ENCODE assay signal across 9 cellular contexts in the genomic region with DNA sequence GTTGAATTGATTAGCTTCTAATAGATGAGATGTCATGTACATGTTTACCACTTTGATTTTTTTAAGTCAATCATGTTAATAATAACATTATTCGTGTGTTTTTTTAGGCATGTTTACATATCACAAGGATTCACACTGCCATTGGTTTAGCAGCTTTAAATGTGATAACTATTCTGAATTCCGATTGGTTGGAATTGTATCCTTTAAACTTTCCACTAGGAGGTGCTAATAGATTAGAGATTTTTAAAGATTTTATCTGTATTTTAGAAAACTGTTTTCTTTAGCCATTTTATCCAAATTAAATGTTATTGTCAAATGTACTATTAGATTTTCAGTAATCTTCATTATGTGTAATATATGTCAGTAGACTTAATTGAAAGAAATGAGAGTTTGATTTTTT.
DNase-seq lines count a peak whose midpoint lies in the region; ATAC-seq and TF ChIP-seq lines count a peak whose summit lies in the region.
"Had no signal": no experiment of that assay in that cellular context is flagged by ENCODE, and none has a peak within 500 bp of the region (broad histone marks: within the 10 kb centered on the region; RNA-seq: fewer than 3 reads in every experiment).

No MANE protein-coding gene starts in this region.

- H3K27ac ChIP-seq in tibial nerve: no peak overlapping the region

- TF ChIP-seq POLR2A in tibial nerve (IDR thresholded peaks at IDR 0.05): no peak

- no peaks in the 10 kb centered on the region for H3K4me1 ChIP-seq in tibial nerve

- no peak for TF ChIP-seq EP300 in tibial nerve (IDR thresholded peaks at IDR 0.05)

- in situ Hi-C loops in SK-MEL-5 (cut with HindIII; ENCODE audit: low pct_unique_long_range_greater_than_20kb, low sequenced_read_pairs): no loop called here

- H3K4me3 Mint-ChIP-seq in activated T-helper 2 cell treated with anti-CD3 and anti-CD28 coated beads, Interferon-gamma antibody, Interleukin-2, Interleukin-4, amounts not matched to agents 10 μg/mL and 5 μg/mL and 100 μg/mL, durations not matched to agents 14 hours and 24 hours and 36 hours (ENCODE audit: low read depth): no peak overlapping the region
- H3K4me3 Mint-ChIP-seq: stimulated activated naive CD8-positive, alpha-beta T cell treated with anti-CD3 and anti-CD28 coated beads, Interleukin-15, Interleukin-2, amounts not matched to agents 100 ng/mL and 50 ng/mL, for 24 hours had no signal

- no peak overlapping the region for H3K4me3 ChIP-seq in tibial nerve

- no peak overlapping the region for H3K27ac Mint-ChIP-seq in activated T-helper 2 cell treated with anti-CD3 and anti-CD28 coated beads, Interferon-gamma antibody, Interleukin-2, Interleukin-4, amounts not matched to agents 10 μg/mL and 5 μg/mL and 100 μg/mL, durations not matched to agents 14 hours and 24 hours and 36 hours
- H3K27ac Mint-ChIP-seq: stimulated activated naive CD8-positive, alpha-beta T cell treated with anti-CD3 and anti-CD28 coated beads, Interleukin-15, Interleukin-2, amounts not matched to agents 100 ng/mL and 50 ng/mL, for 24 hours had no signal

- peaks cover 0 to 10% (median 0%) of the 10 kb centered on the region in 3 donors for H3K36me3 ChIP-seq in tibial nerve

- no peaks in the 10 kb centered on the region for H3K27me3 ChIP-seq in tibial nerve

- intact Hi-C loops in activated T-helper 2 cell treated with anti-CD3 and anti-CD28 coated beads, Interferon-gamma antibody, Interleukin-2, Interleukin-4, amounts not matched to agents 10 μg/mL and 5 μg/mL and 100 μg/mL, durations not matched to agents 14 hours and 24 hours and 36 hours (cut with micrococcal nuclease): no loop called here

- H3K4me1 Mint-ChIP-seq in activated T-helper 2 cell treated with anti-CD3 and anti-CD28 coated beads, Interferon-gamma antibody, Interleukin-2, Interleukin-4, amounts not matched to agents 10 μg/mL and 5 μg/mL and 100 μg/mL, durations not matched to agents 14 hours and 24 hours and 36 hours (ENCODE audit: low read depth): peaks cover under 1% of the 10 kb centered on the region

- no peaks in the 10 kb centered on the region for H3K27me3 Mint-ChIP-seq in activated T-helper 2 cell treated with anti-CD3 and anti-CD28 coated beads, Interferon-gamma antibody, Interleukin-2, Interleukin-4, amounts not matched to agents 10 μg/mL and 5 μg/mL and 100 μg/mL, durations not matched to agents 14 hours and 24 hours and 36 hours (ENCODE audit: low read depth)
- H3K27me3 Mint-ChIP-seq: stimulated activated naive CD8-positive, alpha-beta T cell treated with anti-CD3 and anti-CD28 coated beads, Interleukin-15, Interleukin-2, amounts not matched to agents 100 ng/mL and 50 ng/mL, for 24 hours had no signal

- WGBS in tibial nerve, 2 donors: 39 to 50% methylated on average over 2 of the region's 2 CpGs

- no peaks in the 10 kb centered on the region for H3K36me3 Mint-ChIP-seq in activated T-helper 2 cell treated with anti-CD3 and anti-CD28 coated beads, Interferon-gamma antibody, Interleukin-2, Interleukin-4, amounts not matched to agents 10 μg/mL and 5 μg/mL and 100 μg/mL, durations not matched to agents 14 hours and 24 hours and 36 hours (ENCODE audit: low read depth)

- no peak for ATAC-seq in HG02981 (IDR thresholded peaks at IDR 0.05; ENCODE audit: unreplicated experiment)

- DNase-seq in NCI-H2171 treated with DMSO at 0.1 percent for 48 hours (lab: John Stamatoyannopoulos, UW) (peak; percentile 12), NCI-H2171 (lab: John Stamatoyannopoulos, UW) (no peak), SK-MEL-5 (ENCODE audit: low read depth, low spot score) (peak; percentile 47), glomerular endothelial cell (ENCODE audit: extremely low read depth, low read depth, low spot score) (peak; percentile 12), tibial nerve (ENCODE audit: low spot score in 2 of 2) (no peak), islet precursor cell (no peak)
- no peak for DNase-seq in activated T-helper 2 cell treated with anti-CD3 and anti-CD28 coated beads, Interferon-gamma antibody, Interleukin-2, Interleukin-4, amounts not matched to agents 10 μg/mL and 5 μg/mL and 100 μg/mL, durations not matched to agents 14 hours and 24 hours and 36 hours (ENCODE audit: low spot score)

- no peaks in the 10 kb centered on the region for H3K9me3 ChIP-seq in tibial nerve

- peak in 4 of 5 experiments; percentile 13 to 56 (median 40) for TF ChIP-seq CTCF in tibial nerve (IDR thresholded peaks at IDR 0.05)

- H3K9me3 Mint-ChIP-seq in activated T-helper 2 cell treated with anti-CD3 and anti-CD28 coated beads, Interferon-gamma antibody, Interleukin-2, Interleukin-4, amounts not matched to agents 10 μg/mL and 5 μg/mL and 100 μg/mL, durations not matched to agents 14 hours and 24 hours and 36 hours: no peaks in the 10 kb centered on the region
- H3K9me3 Mint-ChIP-seq: stimulated activated naive CD8-positive, alpha-beta T cell treated with anti-CD3 and anti-CD28 coated beads, Interleukin-15, Interleukin-2, amounts not matched to agents 100 ng/mL and 50 ng/mL, for 24 hours had no signal

Comparison
In these comparisons a context has a peak if more than half of its experiments do, and no peak if none do; other contexts are left out.
1. DNase-seq: peak in NCI-H2171 treated with DMSO at 0.1 percent for 48 hours (single experiment), SK-MEL-5 (single experiment) and glomerular endothelial cell (single experiment); none in NCI-H2171 (single experiment), tibial nerve (0 of 2), activated T-helper 2 cell treated with anti-CD3 and anti-CD28 coated beads, Interferon-gamma antibody, Interleukin-2, Interleukin-4, amounts not matched to agents 10 μg/mL and 5 μg/mL and 100 μg/mL, durations not matched to agents 14 hours and 24 hours and 36 hours (single experiment) and islet precursor cell (single experiment).